13 cellular contexts compared by ENCODE assay signal in genomic region chr7:131383417-131383816, GRCh38. TPM values are rescaled to one million over a fixed set of nuclear protein-coding genes. Genes with fewer than 3 reads are reported as not detected.
DNase-seq lines count a peak whose midpoint lies in the region; ATAC-seq and TF ChIP-seq lines count a peak whose summit lies in the region.
"Had no signal": no experiment of that assay in that cellular context is flagged by ENCODE, and none has a peak within 500 bp of the region (broad histone marks: within the 10 kb centered on the region; RNA-seq: fewer than 3 reads in every experiment).

No MANE protein-coding gene starts in this region.

- in situ Hi-C loops in brain microvascular endothelial cell (cut with HindIII; ENCODE audit: low pct_ligation_motif_present, low sequenced_read_pairs), result no loop called here

- H3K27ac ChIP-seq in brain microvascular endothelial cell, result no peak overlapping the region

- no peaks in the 10 kb centered on the region for H3K36me3 ChIP-seq in brain microvascular endothelial cell (replicated peaks)

- H3K36me3 Mint-ChIP-seq in progenitor cell of endocrine pancreas (ENCODE audit: insufficient read depth), result peaks cover 2% of the 10 kb centered on the region

- H3K4me3 Mint-ChIP-seq in progenitor cell of endocrine pancreas (ENCODE audit: low read depth), result no peak overlapping the region
- H3K4me3 Mint-ChIP-seq: nephron had no signal

- H3K4me3 ChIP-seq in brain microvascular endothelial cell (ENCODE audit: low read depth, low read length), result no peak overlapping the region
- H3K4me3 ChIP-seq: tibial nerve had no signal

- ATAC-seq in HG03139 (IDR thresholded peaks at IDR 0.05; ENCODE audit: unreplicated experiment) (no peak), GM19324 (IDR thresholded peaks at IDR 0.05; ENCODE audit: low FRiP score, unreplicated experiment) (no peak)

- H3K4me1 Mint-ChIP-seq in progenitor cell of endocrine pancreas (ENCODE audit: low read depth), result peaks cover 1% of the 10 kb centered on the region
- H3K4me1 Mint-ChIP-seq: nephron had no signal

- H3K27me3 Mint-ChIP-seq in progenitor cell of endocrine pancreas, result no peaks in the 10 kb centered on the region

- H3K9me3 Mint-ChIP-seq in progenitor cell of endocrine pancreas (ENCODE audit: low read depth), result no peaks in the 10 kb centered on the region
- H3K9me3 Mint-ChIP-seq: nephron had no signal

- DNase-seq in SKM-1 treated with dmso at 0.1 percent for 144 hours (lab: John Stamatoyannopoulos, UW; ENCODE audit: unreplicated experiment), result peak; percentile 19
- no peak for DNase-seq in SKM-1 (lab: John Stamatoyannopoulos, UW; ENCODE audit: unreplicated experiment)
- DNase-seq in NCI-H82 (lab: John Stamatoyannopoulos, UW), result peak; percentile 80
- DNase-seq in brain microvascular endothelial cell, result peak; percentile 11
- no peak for DNase-seq in progenitor cell of endocrine pancreas (ENCODE audit: low spot score, unreplicated experiment)
- no peak for DNase-seq in AG08395 (ENCODE audit: low spot score)
- DNase-seq: central memory CD4-positive, alpha-beta T cell; DMS79 treated with DMSO at 0.1 percent for 48 hours; small intestine had no signal

- H3K27me3 ChIP-seq in brain microvascular endothelial cell (replicated peaks), result no peaks in the 10 kb centered on the region
- H3K27me3 ChIP-seq: tibial nerve had no signal

- TF ChIP-seq CTCF in brain microvascular endothelial cell (IDR thresholded peaks at IDR 0.05; ENCODE audit: low read depth, low read length, missing control alignments), result no peak
- no peak for TF ChIP-seq CTCF in progenitor cell of endocrine pancreas (IDR thresholded peaks at IDR 0.05; ENCODE audit: unreplicated experiment)

- peak overlapping the region; percentile 63 for H3K27ac Mint-ChIP-seq in progenitor cell of endocrine pancreas
- H3K27ac Mint-ChIP-seq: nephron had no signal

RNA-seq across cellular contexts. Expression of gene MKLN1, which starts 55.7 kb away (rescaled TPM):
- total RNA-seq in progenitor cell of endocrine pancreas, result 55.9 and 56.8 TPM in 2 replicates

Comparison
In these comparisons a context has a peak if more than half of its experiments do, and no peak if none do; other contexts are left out.
1. DNase-seq: peak in SKM-1 treated with dmso at 0.1 percent for 144 hours (single experiment), NCI-H82 (single experiment) and brain microvascular endothelial cell (single experiment); none in SKM-1 (single experiment), progenitor cell of endocrine pancreas (single experiment) and AG08395 (single experiment).